1 cellular context compared by ENCODE assay signal in genomic region chr2:54525321-54525720, GRCh38.
TF ChIP-seq lines count a peak whose summit lies in the region.

No MANE protein-coding gene starts in this region.

TF ChIP-seq in GM23338, 12 proteins besides CTCF, POLR2A, EP300 and RAD21 (continued from another document):
- no peak for TF ChIP-seq ETS1 (IDR thresholded peaks at IDR 0.05)
- TF ChIP-seq EZH2phosphoT487 (IDR thresholded peaks at IDR 0.05; ENCODE audit: unreplicated experiment) = no peak
- no peak for TF ChIP-seq ZNF462 (CRISPR knock-in tag; IDR thresholded peaks at IDR 0.05)
- TF ChIP-seq ZNF331 (CRISPR knock-in tag; IDR thresholded peaks at IDR 0.05; ENCODE audit: low read depth) = no peak
